Comparison of ENCODE assay signal across 8 cellular contexts in genomic region chr17:44004077-44004760, GRCh38. TPM values are rescaled to one million over a fixed set of nuclear protein-coding genes. Genes with fewer than 3 reads are reported as not detected.
DNase-seq lines count a peak whose midpoint lies in the region; ATAC-seq lines count a peak whose summit lies in the region.

TSS of gene NAGS (plus strand) at chr17:44004622. CDS start at chr17:44004664, 42 bp downstream.

- peaks cover 3% of the 10 kb centered on the region for H3K36me3 Mint-ChIP-seq in activated naive CD8-positive, alpha-beta T cell treated with anti-CD3 and anti-CD28 coated beads for 36 hours

- DNase-seq in activated CD4-positive, alpha-beta T cell treated with anti-CD3 and anti-CD28 coated beads for 48 hours = peak; percentile 24
- DNase-seq in activated CD4-positive, alpha-beta T cell treated with anti-CD3 and anti-CD28 coated beads for 1 hour = no peak
- DNase-seq in activated naive CD8-positive, alpha-beta T cell treated with anti-CD3 and anti-CD28 coated beads for 36 hours = no peak
- DNase-seq in iris pigment epithelial cell (ENCODE audit: low read depth) = peak; percentile 34
- DNase-seq in stimulated activated naive CD8-positive, alpha-beta T cell treated with anti-CD3 and anti-CD28 coated beads, Interleukin-15, amount 100 ng/mL, for 72 hours = peak in 1 of 2 donors; percentile 21
- DNase-seq in 8988T = no peak
- no peak for DNase-seq in SKM-1 (lab: John Stamatoyannopoulos, UW; ENCODE audit: unreplicated experiment)

- H3K4me1 Mint-ChIP-seq in activated naive CD8-positive, alpha-beta T cell treated with anti-CD3 and anti-CD28 coated beads for 36 hours = peaks cover 25% of the 10 kb centered on the region
- H3K4me1 Mint-ChIP-seq in stimulated activated naive CD8-positive, alpha-beta T cell treated with anti-CD3 and anti-CD28 coated beads, Interleukin-15, amount 100 ng/mL, for 72 hours = peaks cover 54% of the 10 kb centered on the region

- ATAC-seq in stimulated activated naive CD8-positive, alpha-beta T cell treated with anti-CD3 and anti-CD28 coated beads, Interleukin-15, amount 100 ng/mL, for 72 hours = no peak
- ATAC-seq in HG03175 (IDR thresholded peaks at IDR 0.05; ENCODE audit: unreplicated experiment) = no peak

- H3K4me3 Mint-ChIP-seq in activated naive CD8-positive, alpha-beta T cell treated with anti-CD3 and anti-CD28 coated beads for 36 hours = peak within 1 kb of the TSS; percentile 32
- peak within 1 kb of the TSS; percentile 67 to 75 for H3K4me3 Mint-ChIP-seq in stimulated activated naive CD8-positive, alpha-beta T cell treated with anti-CD3 and anti-CD28 coated beads, Interleukin-15, amount 100 ng/mL, for 72 hours

- H3K27ac Mint-ChIP-seq in activated naive CD8-positive, alpha-beta T cell treated with anti-CD3 and anti-CD28 coated beads for 36 hours = no peak within 1 kb of the TSS
- H3K27ac Mint-ChIP-seq in stimulated activated naive CD8-positive, alpha-beta T cell treated with anti-CD3 and anti-CD28 coated beads, Interleukin-15, amount 100 ng/mL, for 72 hours = peak within 1 kb of the TSS in 1 of 2 donors; percentile 86

- H3K9me3 Mint-ChIP-seq in activated naive CD8-positive, alpha-beta T cell treated with anti-CD3 and anti-CD28 coated beads for 36 hours = no peaks in the 10 kb centered on the region
- no peaks in the 10 kb centered on the region for H3K9me3 Mint-ChIP-seq in stimulated activated naive CD8-positive, alpha-beta T cell treated with anti-CD3 and anti-CD28 coated beads, Interleukin-15, amount 100 ng/mL, for 72 hours

- H3K27me3 Mint-ChIP-seq in activated naive CD8-positive, alpha-beta T cell treated with anti-CD3 and anti-CD28 coated beads for 36 hours = peaks cover 30% of the 10 kb centered on the region
- peaks cover 38% of the 10 kb centered on the region for H3K27me3 Mint-ChIP-seq in stimulated activated naive CD8-positive, alpha-beta T cell treated with anti-CD3 and anti-CD28 coated beads, Interleukin-15, amount 100 ng/mL, for 72 hours

RNA-seq across cellular contexts. Expression of gene NAGS, which starts in this region (rescaled TPM):
- 1 to 10 TPM in 1 of 2 experiments, under 1 TPM in 1; 0.82 to 1.1 TPM for total RNA-seq in activated naive CD8-positive, alpha-beta T cell treated with anti-CD3 and anti-CD28 coated beads for 36 hours

Comparison
In these comparisons a context has a peak if more than half of its experiments do, and no peak if none do; other contexts are left out.
1. DNase-seq: peak in activated CD4-positive, alpha-beta T cell treated with anti-CD3 and anti-CD28 coated beads for 48 hours (single experiment) and iris pigment epithelial cell (single experiment); none in activated CD4-positive, alpha-beta T cell treated with anti-CD3 and anti-CD28 coated beads for 1 hour (single experiment), activated naive CD8-positive, alpha-beta T cell treated with anti-CD3 and anti-CD28 coated beads for 36 hours (single experiment), 8988T (single experiment) and SKM-1 (single experiment).